ENCODE assay signal across 17 cellular contexts in genomic region chr20:33501000-33501399, GRCh38. TPM values are rescaled to one million over a fixed set of nuclear protein-coding genes. Genes with fewer than 3 reads are reported as not detected.
A peak's percentile ranks its signal among the peaks of the same experiment; 100 is the strongest.
DNase-seq lines count a peak whose midpoint lies in the region; ATAC-seq, FAIRE-seq and TF ChIP-seq lines count a peak whose summit lies in the region.
"Had no signal": no experiment of that assay in that cellular context is flagged by ENCODE, and none has a peak within 500 bp of the region (broad histone marks: within the 10 kb centered on the region; RNA-seq: fewer than 3 reads in every experiment).

No MANE protein-coding gene starts in this region.

- WGBS in A549 (ENCODE audit: missing lambda C conversion rate): 96% methylated on average over 2 of the region's 2 CpGs
- WGBS in GM12878 (ENCODE audit: insufficient coverage, insufficient replicate concordance, low lambda C conversion rate, missing lambda C conversion rate): 96% methylated on average over 2 of the region's 2 CpGs
- 53% methylated on average over 2 of the region's 2 CpGs for WGBS in prostate gland

- no peaks in the 10 kb centered on the region for H3K9me3 ChIP-seq in A549
- no peaks in the 10 kb centered on the region for H3K9me3 ChIP-seq in CD4-positive, CD25-positive, alpha-beta regulatory T cell (ENCODE audit: control insufficient read depth in 2 of 2, low read length in 2 of 2)
- no peaks in the 10 kb centered on the region for H3K9me3 ChIP-seq in GM12878 (replicated peaks; ENCODE audit: control insufficient read depth, insufficient read depth, low read length)
- H3K9me3 ChIP-seq in prostate gland: no peaks in the 10 kb centered on the region

- peak overlapping the region in 2 of 3 donors; percentile 2 to 20 for H3K27ac Mint-ChIP-seq in CD4-positive, CD25-positive, alpha-beta regulatory T cell
- H3K27ac Mint-ChIP-seq in nephron: peak overlapping the region; percentile 36 to 84 (median 51)

- intact Hi-C loops in GM12878 (cut with micrococcal nuclease; ENCODE audit: unreplicated experiment): no loop called here
- intact Hi-C loops in prostate gland (cut with DNase I): no loop called here

- TF ChIP-seq RAD21 in A549 (conservative IDR thresholded peaks at IDR 0.05 in 1 of 2, IDR thresholded peaks at IDR 0.05 in 1 of 2): no peak
- no peak for TF ChIP-seq RAD21 in GM12878 (IDR thresholded peaks at IDR 0.05; ENCODE audit: insufficient read depth, low read depth, low read length)

- H3K9ac ChIP-seq in GM12878 (ENCODE audit: control insufficient read depth, insufficient read depth, low read length): no peak overlapping the region

- RAD21 ChIA-PET in GM12878 (lab: Charles Lee; ENCODE audit: unreplicated experiment): interaction anchor here (0.5 to 1.6 kb wide), 4 partner anchors 54 to 152 kb away, joined by 3 to 5 read pairs (median 3); no protein-coding TSS in a partner anchor

- no peak overlapping the region for H3K4me2 ChIP-seq in A549
- H3K4me2 ChIP-seq in GM12878 (ENCODE audit: control insufficient read depth, insufficient read depth): no peak overlapping the region
- H3K4me2 ChIP-seq: PC-9 had no signal

- H3K27ac ChIP-seq in A549 (no peak overlapping the region), GM12878 (ENCODE audit: control insufficient read depth, insufficient read depth) (no peak overlapping the region), prostate gland (no peak overlapping the region)
- no peak overlapping the region for H3K27ac ChIP-seq in CD4-positive, CD25-positive, alpha-beta regulatory T cell (ENCODE audit: insufficient read depth, low read length, poor library complexity, severe bottlenecking)
- H3K27ac ChIP-seq: PC-9 had no signal

- CTCF ChIA-PET in A549 (lab: Yijun Ruan, JAX) (interaction anchor here (0.6 to 1.8 kb wide), 5 partner anchors 21 to 125 kb away, joined by 3 to 4 read pairs (median 3); no protein-coding TSS in a partner anchor), GM12878 (lab: Yijun Ruan, JAX) (interaction anchor here (0.6 to 1.6 kb wide), 5 partner anchors 11 to 153 kb away, joined by 3 to 8 read pairs (median 3); partner anchors contain the start of gene CBFA2T2)

- in situ Hi-C loops in GM12878 (cut with MboI): no loop called here

- H4K20me1 ChIP-seq in GM12878 (ENCODE audit: control insufficient read depth, insufficient read depth): no peaks in the 10 kb centered on the region

- POLR2A ChIA-PET in A549 (lab: Yijun Ruan, JAX): interaction anchor here (1.7 kb wide), 1 partner anchor 11 kb away, joined by 7 read pairs; the partner anchor contains the start of gene CBFA2T2
- POLR2A ChIA-PET in GM12878 (lab: Charles Lee): interaction anchor here (0.5 to 0.8 kb wide), 5 partner anchors 11 to 723 kb away, joined by 3 to 10 read pairs (median 5); partner anchors contain the start of gene CBFA2T2

- no peak for TF ChIP-seq CTCF in A549 (IDR thresholded peaks at IDR 0.05)
- TF ChIP-seq CTCF in GM12878 (IDR thresholded peaks at IDR 0.05 in 2 of 3, conservative IDR thresholded peaks at IDR 0.05 in 1 of 3; ENCODE audit: control insufficient read depth in 2 of 3, extremely low read depth in 1 of 3, insufficient read depth in 1 of 3, low read depth in 3 of 3, low read length in 3 of 3): no peak
- TF ChIP-seq CTCF in nephron (IDR thresholded peaks at IDR 0.05; ENCODE audit: unreplicated experiment in 3 of 3): no peak
- TF ChIP-seq CTCF in prostate gland (IDR thresholded peaks at IDR 0.05): no peak

- no peaks in the 10 kb centered on the region for H3K27me3 Mint-ChIP-seq in CD4-positive, CD25-positive, alpha-beta regulatory T cell
- no peaks in the 10 kb centered on the region for H3K27me3 Mint-ChIP-seq in nephron (ENCODE audit: low read depth)

- H3K27me3 ChIP-seq in CD4-positive, CD25-positive, alpha-beta regulatory T cell (ENCODE audit: control insufficient read depth, insufficient read depth, low read length): no peaks in the 10 kb centered on the region
- H3K27me3 ChIP-seq in GM12878 (replicated peaks in 1 of 2; ENCODE audit: control insufficient read depth in 2 of 2, insufficient read depth in 2 of 2, low read length in 1 of 2): no peaks in the 10 kb centered on the region
- H3K27me3 ChIP-seq in prostate gland (replicated peaks; ENCODE audit: insufficient read depth): no peaks in the 10 kb centered on the region

- SMC1A ChIA-PET in GM12878 (lab: Charles Lee; ENCODE audit: uncharacterized antibody, unreplicated experiment): interaction anchor here (0.9 to 1.4 kb wide), 4 partner anchors 11 to 77 kb away, joined by 3 to 6 read pairs (median 4); partner anchors contain the start of gene CBFA2T2

- TF ChIP-seq EP300 in A549 (IDR thresholded peaks at IDR 0.05) (no peak), GM12878 (IDR thresholded peaks at IDR 0.05; ENCODE audit: borderline replicate concordance in 1 of 2, control insufficient read depth in 1 of 2, low read depth in 2 of 2, low read length in 2 of 2) (no peak)

- H3K36me3 ChIP-seq in CD4-positive, CD25-positive, alpha-beta regulatory T cell (ENCODE audit: control insufficient read depth, insufficient read depth, low read length): peaks cover 3% of the 10 kb centered on the region
- no peaks in the 10 kb centered on the region for H3K36me3 ChIP-seq in GM12878 (ENCODE audit: control insufficient read depth in 2 of 2, insufficient read depth in 2 of 2, low read length in 1 of 2)
- no peaks in the 10 kb centered on the region for H3K36me3 ChIP-seq in prostate gland

- TSS peak; percentile 39 for BruUV-seq in GM12878 (replicated peaks; lab: Mats Ljungman, UMichigan)

- no peaks in the 10 kb centered on the region for H3K4me1 ChIP-seq in A549
- H3K4me1 ChIP-seq in CD4-positive, CD25-positive, alpha-beta regulatory T cell (ENCODE audit: control insufficient read depth, insufficient read depth, low read length, poor library complexity, severe bottlenecking): no peaks in the 10 kb centered on the region
- peaks cover 5% of the 10 kb centered on the region for H3K4me1 ChIP-seq in GM12878 (ENCODE audit: control insufficient read depth, insufficient read depth, low read length)
- no peaks in the 10 kb centered on the region for H3K4me1 ChIP-seq in prostate gland (replicated peaks)

- ATAC-seq in A549 (no peak), GM12878 (no peak), SK-N-SH treated with all-trans-retinoic acid at 6 μM for 48 hours (no peak)
- ATAC-seq in CD4-positive, CD25-positive, alpha-beta regulatory T cell (ENCODE audit: low read depth in 2 of 2): no peak

- H3K4me1 Mint-ChIP-seq in CD4-positive, CD25-positive, alpha-beta regulatory T cell: peaks cover 26 to 47% (median 29%) of the 10 kb centered on the region in 4 donors
- peaks cover 20% of the 10 kb centered on the region for H3K4me1 Mint-ChIP-seq in nephron

- no peak overlapping the region for H3K4me3 ChIP-seq in A549
- no peak overlapping the region for H3K4me3 ChIP-seq in CD4-positive, CD25-positive, alpha-beta regulatory T cell (ENCODE audit: low read depth, low read length)
- H3K4me3 ChIP-seq in GM12878: no peak overlapping the region
- no peak overlapping the region for H3K4me3 ChIP-seq in prostate gland
- H3K4me3 ChIP-seq: PC-9 had no signal

- no peaks in the 10 kb centered on the region; the same call in 1 of the 2 replicates for H3K79me2 ChIP-seq in GM12878 (ENCODE audit: control insufficient read depth, insufficient read depth, low read length)

- peaks cover 5% of the 10 kb centered on the region for H3K36me3 Mint-ChIP-seq in CD4-positive, CD25-positive, alpha-beta regulatory T cell
- H3K36me3 Mint-ChIP-seq in nephron (ENCODE audit: low read depth): peaks cover 8% of the 10 kb centered on the region

- TF ChIP-seq POLR2A in A549 (IDR thresholded peaks at IDR 0.05; ENCODE audit: low read length): no peak
- TF ChIP-seq POLR2A in GM12878 (IDR thresholded peaks at IDR 0.05; ENCODE audit: low read depth, low read length): no peak
- TF ChIP-seq POLR2A in prostate gland (IDR thresholded peaks at IDR 0.05): no peak

- FAIRE-seq in A549 (lab: Jason Lieb, UNC): no peak
- no peak for FAIRE-seq in GM12878 (lab: Jason Lieb, UNC)

- no peaks in the 10 kb centered on the region for H3K9me3 Mint-ChIP-seq in CD4-positive, CD25-positive, alpha-beta regulatory T cell
- no peaks in the 10 kb centered on the region for H3K9me3 Mint-ChIP-seq in nephron
- H3K9me3 Mint-ChIP-seq: CD14-positive monocyte had no signal

- no peak overlapping the region for H2AFZ ChIP-seq in GM12878 (ENCODE audit: control insufficient read depth, low read depth, low read length)
- H2AFZ ChIP-seq: PC-9 had no signal

- no peak overlapping the region for H3K4me3 Mint-ChIP-seq in CD4-positive, CD25-positive, alpha-beta regulatory T cell
- no peak overlapping the region for H3K4me3 Mint-ChIP-seq in nephron
- H3K4me3 Mint-ChIP-seq: CD14-positive monocyte had no signal

- DNase-seq in A549 (ENCODE audit: low read depth in 1 of 2, low spot score in 1 of 2) (no peak), GM12878 (ENCODE audit: low read depth, low spot score) (no peak), prostate gland (ENCODE audit: low spot score) (no peak), cerebellar nuclear complex (lab: John Stamatoyannopoulos, UW) (no peak)
- no peak for DNase-seq in CD4-positive, CD25-positive, alpha-beta regulatory T cell
- DNase-seq: ACHN, AML-193, DMS79 treated with DMSO at 0.1 percent for 48 hours, KG1, NCI-H1417, NCI-H187 treated with DMSO at 0.1 percent for 48 hours, NCI-H226, NCI-H524 treated with DMSO at 0.1 percent for 48 hours, PC-9 had no signal

RNA-seq across cellular contexts. Expression of gene CBFA2T2, which starts 11.1 kb away (rescaled TPM):
- polyA plus RNA-seq in A549 (2011; rRNA removed): 9.4 and 10.8 TPM in 2 replicates
- 5.9 and 8.2 TPM in 2 replicates for polyA plus RNA-seq in A549 (2012; cell fraction: cytosol; rRNA removed)
- polyA plus RNA-seq in A549 (2012; cell fraction: nucleus; rRNA removed): 15.5 and 15.6 TPM in 2 replicates
- 5.2 to 6.8 TPM (median 6.7 TPM) in 3 replicates for polyA plus RNA-seq in A549 (2017; fragmentation: RNase III; extraction: RNeasy Plus Mini Kit Qiagen cat#74134 plus additional on column Dnase treatment)
- 16.2 and 17.6 TPM in 2 replicates for polyA minus RNA-seq in A549 (2011; rRNA and poly(A)+ RNA removed)
- total RNA-seq in CD4-positive, CD25-positive, alpha-beta regulatory T cell: 31.0 TPM
- polyA plus RNA-seq in CD4-positive, CD25-positive, alpha-beta regulatory T cell: 10 to 100 TPM; 11.8 to 14.8 (median 13.2) TPM
- total RNA-seq in GM12878 (2013; cell fraction: nucleolus; rRNA removed): 21.8 and 22.2 TPM in 2 replicates
- 2.6 and 2.7 TPM in 2 replicates for total RNA-seq in GM12878 (2014; rRNA removed)
- 3.0 and 3.6 TPM in 2 replicates for total RNA-seq in GM12878 (2014; rRNA removed; fragmentation: Illumina TruSeq; extraction: Trizol)
- total RNA-seq in GM12878 (2021): 5.7 and 6.2 TPM in 2 replicates
- polyA plus RNA-seq in GM12878 (2011; ENCODE audit: low read depth): 2.7 TPM
- polyA plus RNA-seq in GM12878 (2011; rRNA removed): 6.9 and 8.2 TPM in 2 replicates
- polyA plus RNA-seq in GM12878 (2011; cell fraction: cytosol; rRNA removed): 7.8 and 9.2 TPM in 2 replicates
- polyA plus RNA-seq in GM12878 (2011; cell fraction: nucleus; rRNA removed): 14.9 and 15.5 TPM in 2 replicates
- 4.8 and 6.5 TPM in 2 replicates for polyA plus RNA-seq in GM12878 (2012)
- polyA plus RNA-seq in GM12878 (2014; fragmentation: Illumina TruSeq; extraction: Trizol): 4.3 and 5.2 TPM in 2 replicates
- polyA plus RNA-seq in GM12878 (2014; fragmentation: Nextera tagmentation; extraction: Ambion mirVana): under 1 TPM; 0.61 to 0.62 TPM
- polyA plus RNA-seq in GM12878 (2014; rRNA removed): 6.2 and 7.0 TPM in 2 replicates
- polyA plus RNA-seq in GM12878 (2016; fragmentation: Nextera tagmentation; extraction: Ambion mirVana): 1 to 10 TPM; 7.1 to 8.6 TPM
- 10.7 and 15.5 TPM in 2 replicates for polyA minus RNA-seq in GM12878 (2011; rRNA and poly(A)+ RNA removed)
- 6.1 and 8.6 TPM in 2 replicates for polyA minus RNA-seq in GM12878 (2011; cell fraction: cytosol; rRNA and poly(A)+ RNA removed)
- polyA minus RNA-seq in GM12878 (2011; cell fraction: nucleus; rRNA and poly(A)+ RNA removed): 4.0 and 7.4 TPM in 2 replicates
- 10 to 100 TPM; 40.3 to 54.6 TPM for total RNA-seq in prostate gland

RNA-seq across cellular contexts. Expression of gene SNTA1, which starts 57.4 kb away (rescaled TPM):
- polyA plus RNA-seq in A549 (2011; rRNA removed) (5.6 and 6.5 TPM in 2 replicates), A549 (2017; fragmentation: RNase III; extraction: RNeasy Plus Mini Kit Qiagen cat#74134 plus additional on column Dnase treatment) (5.5 to 6.6 TPM (median 6.4 TPM) in 3 replicates), GM12878 (2011; rRNA removed) (0.26 and 0.48 TPM in 2 replicates), GM12878 (2014; fragmentation: Illumina TruSeq; extraction: Trizol) (0.51 and 1.7 TPM in 2 replicates), GM12878 (2014; fragmentation: Nextera tagmentation; extraction: Ambion mirVana) (under 1 TPM; 0.26 to 0.35 TPM), GM12878 (2014; rRNA removed) (3.7 and 4.0 TPM in 2 replicates), GM12878 (2016; fragmentation: Nextera tagmentation; extraction: Ambion mirVana) (1 to 10 TPM in 1 of 2 experiments, under 1 TPM in 1; 0.42 to 3.7 TPM)
- polyA plus RNA-seq in A549 (2012; cell fraction: cytosol; rRNA removed): 7.5 and 10.5 TPM in 2 replicates
- 6.7 and 7.2 TPM in 2 replicates for polyA plus RNA-seq in A549 (2012; cell fraction: nucleus; rRNA removed)
- polyA minus RNA-seq in A549 (2011; rRNA and poly(A)+ RNA removed): 6.0 and 8.3 TPM in 2 replicates
- 6.2 TPM for total RNA-seq in CD4-positive, CD25-positive, alpha-beta regulatory T cell
- 1 to 10 TPM; 3.8 to 8.0 (median 4.9) TPM for polyA plus RNA-seq in CD4-positive, CD25-positive, alpha-beta regulatory T cell
- 0.15 and 0.39 TPM in 2 replicates for total RNA-seq in GM12878 (2013; cell fraction: nucleolus; rRNA removed)
- total RNA-seq in GM12878 (2014; rRNA removed) (4.1 and 5.1 TPM in 2 replicates), GM12878 (2014; rRNA removed; fragmentation: Illumina TruSeq; extraction: Trizol) (1.8 and 1.9 TPM in 2 replicates), GM12878 (2021) (3.4 and 3.9 TPM in 2 replicates), prostate gland (100 to 1,000 TPM in 1 of 2 donors, 10 to 100 TPM in 1; 25.4 to 128 TPM)
- polyA plus RNA-seq in GM12878 (2011; ENCODE audit: low read depth): 1.00 TPM
- 0.75 and 1.1 TPM in 2 replicates for polyA plus RNA-seq in GM12878 (2011; cell fraction: cytosol; rRNA removed)
- 0.37 and 0.48 TPM in 2 replicates for polyA plus RNA-seq in GM12878 (2011; cell fraction: nucleus; rRNA removed)
- 2.0 and 2.1 TPM in 2 replicates for polyA plus RNA-seq in GM12878 (2012)
- 0.51 and 0.72 TPM in 2 replicates for polyA minus RNA-seq in GM12878 (2011; rRNA and poly(A)+ RNA removed)
- 0.83 TPM in 1 of 2 replicates, not detected in the other for polyA minus RNA-seq in GM12878 (2011; cell fraction: cytosol; rRNA and poly(A)+ RNA removed)
- not detected in 2 replicates for polyA minus RNA-seq in GM12878 (2011; cell fraction: nucleus; rRNA and poly(A)+ RNA removed)
